Comparison of ENCODE assay signal across 15 cellular contexts in genomic region chr9:130354806-130355205, GRCh38.
DNase-seq lines count a peak whose midpoint lies in the region; ATAC-seq and TF ChIP-seq lines count a peak whose summit lies in the region.
"Had no signal": no experiment of that assay in that cellular context is flagged by ENCODE, and none has a peak within 500 bp of the region (broad histone marks: within the 10 kb centered on the region; RNA-seq: fewer than 3 reads in every experiment).

No MANE protein-coding gene starts in this region.

- no peaks in the 10 kb centered on the region for H3K9me3 ChIP-seq in heart left ventricle
- H3K9me3 ChIP-seq in right atrium auricular region = no peaks in the 10 kb centered on the region
- H3K9me3 ChIP-seq in left ventricle myocardium inferior (replicated peaks) = no peaks in the 10 kb centered on the region
- no peaks in the 10 kb centered on the region for H3K9me3 ChIP-seq in psoas muscle
- no peaks in the 10 kb centered on the region for H3K9me3 ChIP-seq in upper lobe of right lung

- peaks cover 0 to 9% (median 0%) of the 10 kb centered on the region in 9 donors for H3K36me3 ChIP-seq in heart left ventricle
- H3K36me3 ChIP-seq in right atrium auricular region = no peaks in the 10 kb centered on the region
- no peaks in the 10 kb centered on the region for H3K36me3 ChIP-seq in left ventricle myocardium inferior
- H3K36me3 ChIP-seq in psoas muscle (ENCODE audit: insufficient read depth in 1 of 2, low read depth in 1 of 2) = no peaks in the 10 kb centered on the region
- H3K36me3 ChIP-seq in upper lobe of right lung = no peaks in the 10 kb centered on the region

- H3K27ac ChIP-seq in heart left ventricle (no peak overlapping the region), right atrium auricular region (no peak overlapping the region), left ventricle myocardium inferior (replicated peaks) (no peak overlapping the region), psoas muscle (no peak overlapping the region), upper lobe of right lung (no peak overlapping the region)

- 68 to 79% (median 72%) methylated on average over 16 to 18 of the region's 18 CpGs for WGBS in heart left ventricle, 4 donors
- WGBS in psoas muscle, 3 donors = 49 to 75% (median 51%) methylated on average over 18 of the region's 18 CpGs

- DNase-seq in heart left ventricle (no peak), right atrium auricular region (ENCODE audit: low spot score) (no peak), left ventricle myocardium inferior (peak; percentile 35), psoas muscle (peak in 1 of 2 donors; percentile 83), upper lobe of right lung (no peak), Ammon's horn (ENCODE audit: low spot score) (no peak)
- DNase-seq: ACHN; C1 segment of cervical spinal cord; CD4-positive, alpha-beta memory T cell; DMS79; H9 had no signal

- intact Hi-C loops in heart left ventricle (cut with DNase I) (no loop called here), left ventricle myocardium inferior (cut with micrococcal nuclease) (no loop called here), psoas muscle (cut with DNase I) (no loop called here), upper lobe of right lung (cut with DNase I) (no loop called here)

- no peak overlapping the region for H3K4me3 ChIP-seq in heart left ventricle
- H3K4me3 ChIP-seq in right atrium auricular region = no peak overlapping the region
- no peak overlapping the region for H3K4me3 ChIP-seq in left ventricle myocardium inferior
- no peak overlapping the region for H3K4me3 ChIP-seq in psoas muscle
- H3K4me3 ChIP-seq in upper lobe of right lung = no peak overlapping the region
- H3K4me3 ChIP-seq: GM12878, GM23338 had no signal

- H3K4me1 ChIP-seq in heart left ventricle = no peaks in the 10 kb centered on the region
- H3K4me1 ChIP-seq in right atrium auricular region = no peaks in the 10 kb centered on the region
- no peaks in the 10 kb centered on the region for H3K4me1 ChIP-seq in left ventricle myocardium inferior
- H3K4me1 ChIP-seq in psoas muscle = no peaks in the 10 kb centered on the region
- no peaks in the 10 kb centered on the region for H3K4me1 ChIP-seq in upper lobe of right lung

- TF ChIP-seq CTCF in heart left ventricle (IDR thresholded peaks at IDR 0.05) = no peak
- no peak for TF ChIP-seq CTCF in right atrium auricular region (IDR thresholded peaks at IDR 0.05)
- no peak for TF ChIP-seq CTCF in left ventricle myocardium inferior (IDR thresholded peaks at IDR 0.05; ENCODE audit: borderline replicate concordance)
- TF ChIP-seq CTCF in psoas muscle (IDR thresholded peaks at IDR 0.05) = no peak
- no peak for TF ChIP-seq CTCF in upper lobe of right lung (IDR thresholded peaks at IDR 0.05)

- H3K27me3 ChIP-seq in heart left ventricle (no peaks in the 10 kb centered on the region), right atrium auricular region (no peaks in the 10 kb centered on the region), left ventricle myocardium inferior (ENCODE audit: low read depth) (no peaks in the 10 kb centered on the region), psoas muscle (ENCODE audit: insufficient read depth in 3 of 3, low read length in 2 of 3) (peaks cover 0 to 3% (median 0%) of the 10 kb centered on the region in 3 donors), upper lobe of right lung (no peaks in the 10 kb centered on the region)

- TF ChIP-seq POLR2A in heart left ventricle (IDR thresholded peaks at IDR 0.05) = no peak

- ATAC-seq in heart left ventricle = peak; percentile 32 to 38 (median 34)
- ATAC-seq in psoas muscle = peak in 3 of 4 donors; percentile 18 to 66 (median 34)
- ATAC-seq in upper lobe of right lung = peak; percentile 13
- no peak for ATAC-seq in GM19035 (IDR thresholded peaks at IDR 0.05; ENCODE audit: unreplicated experiment)
- ATAC-seq in GM19324 (IDR thresholded peaks at IDR 0.05; ENCODE audit: low FRiP score, unreplicated experiment) = no peak
- ATAC-seq: GM12878, GM23338 had no signal

Comparison
In these comparisons a context has a peak if more than half of its experiments do, and no peak if none do; other contexts are left out.
1. ATAC-seq: peak in heart left ventricle (4 of 4), psoas muscle (3 of 4) and upper lobe of right lung (single experiment); none in GM19035 (single experiment) and GM19324 (single experiment).